Comparison of ENCODE assay signal across 9 cellular contexts in genomic region chr1:91851130-91852010, GRCh38. TPM values are rescaled to one million over a fixed set of nuclear protein-coding genes. Genes with fewer than 3 reads are reported as not detected.
DNase-seq lines count a peak whose midpoint lies in the region; ATAC-seq and TF ChIP-seq lines count a peak whose summit lies in the region.
"Had no signal": no experiment of that assay in that cellular context is flagged by ENCODE, and none has a peak within 500 bp of the region (broad histone marks: within the 10 kb centered on the region; RNA-seq: fewer than 3 reads in every experiment).

No MANE protein-coding gene starts in this region.

- H3K36me3 ChIP-seq in BE2C (no peaks in the 10 kb centered on the region), GM23338 (ENCODE audit: insufficient read depth) (no peaks in the 10 kb centered on the region)

- no peaks in the 10 kb centered on the region for H3F3A ChIP-seq in GM23338 (replicated peaks; ENCODE audit: low read depth)

- no peaks in the 10 kb centered on the region for H3K9me3 ChIP-seq in BE2C

- no peak overlapping the region for H2AFZ ChIP-seq in GM23338

- no peaks in the 10 kb centered on the region for H4K20me1 ChIP-seq in GM23338 (replicated peaks; ENCODE audit: insufficient read depth)

- DNase-seq in BE2C: peak; percentile 58
- peak; percentile 52 to 78 for DNase-seq in NCI-H446 (lab: John Stamatoyannopoulos, UW)
- no peak for DNase-seq in epithelial cell of proximal tubule (ENCODE audit: low read depth)
- DNase-seq in natural killer cell treated with Interleukin-12 subunit alpha and Interleukin-12 subunit beta and Interleukin-15 and Interleukin-18, amount 100 ng/mL, for 72 hours (ENCODE audit: low spot score): no peak
- no peak for DNase-seq in activated naive CD4-positive, alpha-beta T cell treated with anti-CD3 and anti-CD28 coated beads, Interleukin-2, amount 50 U/mL, for 72 hours (ENCODE audit: low spot score in 2 of 2)
- no peak for DNase-seq in GOT3 (lab: John Stamatoyannopoulos, UW)
- no peak for DNase-seq in GM23338 (ENCODE audit: low spot score)
- DNase-seq in cerebellar cortex (ENCODE audit: low spot score): no peak
- DNase-seq: activated B cell treated with CpG ODN at 0.5 μM for 24 hours had no signal

- H3K27me3 ChIP-seq in BE2C: no peaks in the 10 kb centered on the region
- H3K27me3 ChIP-seq in GM23338 (ENCODE audit: insufficient read depth): no peaks in the 10 kb centered on the region

- no peaks in the 10 kb centered on the region for H3K27me3 Mint-ChIP-seq in natural killer cell treated with Interleukin-12 subunit alpha and Interleukin-12 subunit beta and Interleukin-15 and Interleukin-18, amount 100 ng/mL, for 72 hours
- peaks cover 2% of the 10 kb centered on the region for H3K27me3 Mint-ChIP-seq in GM23338 (ENCODE audit: insufficient read depth, low read depth, poor library complexity)
- H3K27me3 Mint-ChIP-seq: activated B cell treated with CpG ODN at 0.5 μM for 24 hours had no signal

- H3K4me2 ChIP-seq in GM23338: no peak overlapping the region

- peak overlapping the region; percentile 32 to 65 for H3K27ac Mint-ChIP-seq in natural killer cell treated with Interleukin-12 subunit alpha and Interleukin-12 subunit beta and Interleukin-15 and Interleukin-18, amount 100 ng/mL, for 72 hours
- H3K27ac Mint-ChIP-seq in activated naive CD4-positive, alpha-beta T cell treated with anti-CD3 and anti-CD28 coated beads, Interleukin-2, amount 50 U/mL, for 72 hours: no peak overlapping the region
- no peak overlapping the region for H3K27ac Mint-ChIP-seq in GM23338
- H3K27ac Mint-ChIP-seq: activated B cell treated with CpG ODN at 0.5 μM for 24 hours had no signal

- peaks cover 42 to 49% of the 10 kb centered on the region in 2 donors for H3K4me1 Mint-ChIP-seq in natural killer cell treated with Interleukin-12 subunit alpha and Interleukin-12 subunit beta and Interleukin-15 and Interleukin-18, amount 100 ng/mL, for 72 hours (ENCODE audit: low read depth in 2 of 2)
- no peaks in the 10 kb centered on the region; the same call in 2 of the 3 replicates for H3K4me1 Mint-ChIP-seq in GM23338
- H3K4me1 Mint-ChIP-seq: activated B cell treated with CpG ODN at 0.5 μM for 24 hours had no signal

- H3K9me2 ChIP-seq in GM23338 (ENCODE audit: insufficient read depth): no peaks in the 10 kb centered on the region

- no peaks in the 10 kb centered on the region for H3K4me1 ChIP-seq in BE2C
- H3K4me1 ChIP-seq in GM23338 (ENCODE audit: insufficient read depth): no peaks in the 10 kb centered on the region

- TF ChIP-seq CTCF in BE2C (IDR thresholded peaks at IDR 0.05; ENCODE audit: low read depth, low read length) (no peak), epithelial cell of proximal tubule (conservative IDR thresholded peaks at IDR 0.05; ENCODE audit: low read depth, low read length) (no peak), GM23338 (conservative IDR thresholded peaks at IDR 0.05; ENCODE audit: low read depth in 2 of 2) (no peak)

- H3K27ac ChIP-seq in GM23338 (ENCODE audit: low read depth): no peak overlapping the region

- no peak overlapping the region for H3K4me3 Mint-ChIP-seq in natural killer cell treated with Interleukin-12 subunit alpha and Interleukin-12 subunit beta and Interleukin-15 and Interleukin-18, amount 100 ng/mL, for 72 hours
- no peak overlapping the region for H3K4me3 Mint-ChIP-seq in GM23338
- H3K4me3 Mint-ChIP-seq: activated B cell treated with CpG ODN at 0.5 μM for 24 hours had no signal

- H3K9me3 Mint-ChIP-seq in natural killer cell treated with Interleukin-12 subunit alpha and Interleukin-12 subunit beta and Interleukin-15 and Interleukin-18, amount 100 ng/mL, for 72 hours: no peaks in the 10 kb centered on the region
- H3K9me3 Mint-ChIP-seq in activated naive CD4-positive, alpha-beta T cell treated with anti-CD3 and anti-CD28 coated beads, Interleukin-2, amount 50 U/mL, for 72 hours: peaks cover 0 to 4% of the 10 kb centered on the region in 2 donors
- H3K9me3 Mint-ChIP-seq in GM23338: no peaks in the 10 kb centered on the region

- peaks cover 4% of the 10 kb centered on the region for H3K36me3 Mint-ChIP-seq in natural killer cell treated with Interleukin-12 subunit alpha and Interleukin-12 subunit beta and Interleukin-15 and Interleukin-18, amount 100 ng/mL, for 72 hours
- no peaks in the 10 kb centered on the region for H3K36me3 Mint-ChIP-seq in activated naive CD4-positive, alpha-beta T cell treated with anti-CD3 and anti-CD28 coated beads, Interleukin-2, amount 50 U/mL, for 72 hours
- no peaks in the 10 kb centered on the region for H3K36me3 Mint-ChIP-seq in GM23338 (ENCODE audit: low read depth)

- no peaks in the 10 kb centered on the region for H3K79me2 ChIP-seq in GM23338 (replicated peaks; ENCODE audit: insufficient read depth)

- H3K4me3 ChIP-seq in BE2C (ENCODE audit: low read depth, low read length): peak overlapping the region; percentile 31
- peak overlapping the region; percentile 44 for H3K4me3 ChIP-seq in epithelial cell of proximal tubule (ENCODE audit: low read depth, low read length)
- H3K4me3 ChIP-seq in GM23338: no peak overlapping the region

- peak in 1 of 2 donors; percentile 24 for ATAC-seq in natural killer cell treated with Interleukin-12 subunit alpha and Interleukin-12 subunit beta and Interleukin-15 and Interleukin-18, amount 100 ng/mL, for 72 hours
- ATAC-seq in activated naive CD4-positive, alpha-beta T cell treated with anti-CD3 and anti-CD28 coated beads, Interleukin-2, amount 50 U/mL, for 72 hours: no peak
- ATAC-seq in GM23338: no peak

TF ChIP-seq in GM23338, 12 proteins besides CTCF, POLR2A, EP300 and RAD21 (continues in another document):
- TF ChIP-seq ZNF331 (CRISPR knock-in tag; IDR thresholded peaks at IDR 0.05; ENCODE audit: low read depth) (no peak), ZNF462 (CRISPR knock-in tag; IDR thresholded peaks at IDR 0.05) (no peak), EZH2 (IDR thresholded peaks at IDR 0.05; ENCODE audit: low read depth, unreplicated experiment) (no peak), NANOG (IDR thresholded peaks at IDR 0.05; ENCODE audit: borderline replicate concordance) (no peak)

RNA-seq across cellular contexts. Expression of gene TGFBR3, which starts 34.6 kb away (rescaled TPM):
- polyA plus RNA-seq in BE2C (2012; ENCODE audit: insufficient read depth, insufficient read length, low read depth): 0.28 TPM
- total RNA-seq in epithelial cell of proximal tubule: 3.8 and 6.9 TPM in 2 replicates
- 100 to 1,000 TPM in 1 of 2 donors, 10 to 100 TPM in 1; 67.6 to 157 TPM for total RNA-seq in natural killer cell treated with Interleukin-12 subunit alpha and Interleukin-12 subunit beta and Interleukin-15 and Interleukin-18, amount 100 ng/mL, for 72 hours
- total RNA-seq in activated naive CD4-positive, alpha-beta T cell treated with anti-CD3 and anti-CD28 coated beads, Interleukin-2, amount 50 U/mL, for 72 hours: 1 to 10 TPM; 1.2 to 3.3 TPM
- 2.1 and 2.9 TPM in 2 replicates for total RNA-seq in GM23338 (2014; rRNA removed; shearing (Covaris generic))
- 1.2 and 1.7 TPM in 2 replicates for polyA plus RNA-seq in GM23338 (2016; fragmentation: Nextera tagmentation; extraction: Ambion mirVana)

Comparison
In these comparisons a context has a peak if more than half of its experiments do, and no peak if none do; other contexts are left out.
1. DNase-seq: peak in BE2C (single experiment) and NCI-H446 (2 of 2); none in epithelial cell of proximal tubule (single experiment), natural killer cell treated with Interleukin-12 subunit alpha and Interleukin-12 subunit beta and Interleukin-15 and Interleukin-18, amount 100 ng/mL, for 72 hours (single experiment), activated naive CD4-positive, alpha-beta T cell treated with anti-CD3 and anti-CD28 coated beads, Interleukin-2, amount 50 U/mL, for 72 hours (0 of 2), GOT3 (single experiment), GM23338 (single experiment) and cerebellar cortex (single experiment).
2. H3K27ac Mint-ChIP-seq: peak in natural killer cell treated with Interleukin-12 subunit alpha and Interleukin-12 subunit beta and Interleukin-15 and Interleukin-18, amount 100 ng/mL, for 72 hours (2 of 2); none in activated naive CD4-positive, alpha-beta T cell treated with anti-CD3 and anti-CD28 coated beads, Interleukin-2, amount 50 U/mL, for 72 hours (0 of 2) and GM23338 (single experiment).